In the genomic region with DNA sequence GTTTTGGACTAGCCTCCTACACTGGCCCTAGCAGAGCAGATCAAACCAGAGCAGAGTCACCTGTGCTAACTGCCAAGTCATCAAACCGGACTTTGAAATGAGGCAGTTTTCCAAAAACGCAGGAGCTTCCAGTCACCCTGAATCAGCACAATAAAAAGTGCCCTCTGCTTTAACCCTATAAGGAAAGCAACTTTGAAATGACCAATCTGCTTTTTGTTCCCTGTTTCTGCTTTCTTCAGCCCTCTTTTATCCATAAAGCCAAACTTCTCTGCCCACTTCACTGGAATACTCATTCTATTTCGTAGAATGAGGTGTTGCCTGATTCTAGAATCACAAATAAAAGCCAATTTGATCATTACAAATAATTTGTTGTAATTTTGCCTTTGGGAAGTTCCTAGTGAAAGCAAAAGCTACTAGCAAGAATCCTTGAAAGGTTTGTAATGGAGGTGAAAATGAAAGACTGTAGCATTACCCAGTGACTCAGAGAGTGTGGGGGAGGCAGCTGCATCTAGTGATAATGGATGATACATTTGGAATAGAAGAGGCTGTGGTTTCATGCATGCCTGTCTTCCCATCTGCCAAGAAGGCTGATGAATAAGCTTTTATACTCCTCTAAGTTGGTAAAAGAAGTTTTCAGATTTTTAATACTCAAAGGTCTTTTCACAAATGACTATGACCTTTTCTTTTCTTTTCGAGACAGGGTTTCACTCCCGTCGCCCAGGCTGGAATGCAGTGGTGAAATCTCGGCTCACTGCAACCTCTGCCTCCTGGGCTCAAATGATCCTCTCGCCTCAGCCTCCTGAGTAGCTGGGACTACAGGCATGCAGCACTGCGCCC, we compare ENCODE assay signal across 1 cellular context.
TF ChIP-seq lines count a peak whose summit lies in the region.

No MANE protein-coding gene starts in this region.

TF ChIP-seq in K562, 482 proteins besides CTCF, POLR2A, EP300 and RAD21 (continued from another document and continues in another):
- TF ChIP-seq NFE2 (IDR thresholded peaks at IDR 0.05; ENCODE audit: low read depth) (peak; percentile 95), FOXJ2 (tag; IDR thresholded peaks at IDR 0.05) (peak; percentile 79), ARNT (IDR thresholded peaks at IDR 0.05) (peak in 1 of 2 experiments; percentile 43; a peak in 1 of 4 replicates), BRD9 (IDR thresholded peaks at IDR 0.05; ENCODE audit: low read depth, partially characterized antibody) (peak; percentile 73), TAF7 (tag; IDR thresholded peaks at IDR 0.05) (no peak), EGR1 (conservative IDR thresholded peaks at IDR 0.05) (peak; percentile 91), HNRNPH1 (optimal IDR thresholded peaks at IDR 0.05; ENCODE audit: low read depth, low read length) (no peak), ELF1 (tag; IDR thresholded peaks at IDR 0.05) (0 out of 2 replicates have a peak, but pooled peaks have one; percentile 20), NCOA4 (IDR thresholded peaks at IDR 0.05; ENCODE audit: partially characterized antibody) (no peak), MTA3 (IDR thresholded peaks at IDR 0.05; ENCODE audit: borderline replicate concordance) (no peak; the same call in 1 of the 2 replicates), MECOM (CRISPR knock-in tag; IDR thresholded peaks at IDR 0.05) (peak; percentile 90), HLTF (IDR thresholded peaks at IDR 0.05) (no peak), ZFP36 (IDR thresholded peaks at IDR 0.05; ENCODE audit: low read depth, low read length, partially characterized antibody) (no peak), SIX5 (IDR thresholded peaks at IDR 0.05; ENCODE audit: borderline replicate concordance in 1 of 2, insufficient read depth in 1 of 2, low read depth in 1 of 2, low read length in 2 of 2) (no peak), U2AF2 (optimal IDR thresholded peaks at IDR 0.05; ENCODE audit: low read depth, low read length) (no peak), KAT7 (CRISPR knock-in tag; IDR thresholded peaks at IDR 0.05; ENCODE audit: borderline replicate concordance) (no peak), MAZ (CRISPR knock-in tag; conservative IDR thresholded peaks at IDR 0.05 in 1 of 2, IDR thresholded peaks at IDR 0.05 in 1 of 2) (no peak), ZNF143 (CRISPR knock-in tag; IDR thresholded peaks at IDR 0.05) (no peak), ZNF707 (CRISPR knock-in tag; conservative IDR thresholded peaks at IDR 0.05) (no peak), WHSC1 (IDR thresholded peaks at IDR 0.05; ENCODE audit: low read length) (no peak), JUND (IDR thresholded peaks at IDR 0.05; ENCODE audit: borderline replicate concordance, low read depth, low read length) (peak; percentile 96), JUND (tag; IDR thresholded peaks at IDR 0.05; ENCODE audit: borderline replicate concordance, low read depth, low read length) (peak; percentile 94), CREBBP (IDR thresholded peaks at IDR 0.05; ENCODE audit: low read depth, low read length) (no peak), LCOR (CRISPR knock-in tag; IDR thresholded peaks at IDR 0.05) (peak; percentile 73), SRSF7 (optimal IDR thresholded peaks at IDR 0.05; ENCODE audit: low read depth, low read length) (no peak), ZSCAN32 (CRISPR knock-in tag; IDR thresholded peaks at IDR 0.05) (peak; percentile 34; the same call in 1 of the 2 replicates), HNRNPK (IDR thresholded peaks at IDR 0.05; ENCODE audit: low read depth, low read length, poor library complexity, severe bottlenecking) (no peak), BHLHE40 (IDR thresholded peaks at IDR 0.05; ENCODE audit: low read length) (peak; percentile 13; the same call in 1 of the 2 replicates), NFXL1 (CRISPR knock-in tag; IDR thresholded peaks at IDR 0.05) (no peak), HNRNPUL1 (IDR thresholded peaks at IDR 0.05; ENCODE audit: low read length) (no peak), MAFG (tag; conservative IDR thresholded peaks at IDR 0.05) (peak; percentile 99), ZBTB8A (IDR thresholded peaks at IDR 0.05; ENCODE audit: partially characterized antibody) (no peak), NCOR1 (IDR thresholded peaks at IDR 0.05) (peak; percentile 70), MCM7 (IDR thresholded peaks at IDR 0.05) (no peak), CBFA2T2 (conservative IDR thresholded peaks at IDR 0.05) (peak; percentile 77), ZZZ3 (IDR thresholded peaks at IDR 0.05) (no peak), ZNF354B (CRISPR knock-in tag; IDR thresholded peaks at IDR 0.05) (no peak), TEAD4 (IDR thresholded peaks at IDR 0.05; ENCODE audit: low read length) (peak; percentile 88), TEAD4 (CRISPR knock-in tag; IDR thresholded peaks at IDR 0.05; ENCODE audit: borderline replicate concordance) (no peak), ZC3H4 (CRISPR knock-in tag; IDR thresholded peaks at IDR 0.05; ENCODE audit: borderline replicate concordance) (no peak), NCOA2 (IDR thresholded peaks at IDR 0.05; ENCODE audit: partially characterized antibody in 2 of 2) (no peak), SIRT6 (IDR thresholded peaks at IDR 0.05; ENCODE audit: low read depth, low read length) (no peak), ZBTB7A (IDR thresholded peaks at IDR 0.05; ENCODE audit: borderline replicate concordance, control insufficient read depth, low read depth, low read length) (no peak)
- TF ChIP-seq, protein P1, sequence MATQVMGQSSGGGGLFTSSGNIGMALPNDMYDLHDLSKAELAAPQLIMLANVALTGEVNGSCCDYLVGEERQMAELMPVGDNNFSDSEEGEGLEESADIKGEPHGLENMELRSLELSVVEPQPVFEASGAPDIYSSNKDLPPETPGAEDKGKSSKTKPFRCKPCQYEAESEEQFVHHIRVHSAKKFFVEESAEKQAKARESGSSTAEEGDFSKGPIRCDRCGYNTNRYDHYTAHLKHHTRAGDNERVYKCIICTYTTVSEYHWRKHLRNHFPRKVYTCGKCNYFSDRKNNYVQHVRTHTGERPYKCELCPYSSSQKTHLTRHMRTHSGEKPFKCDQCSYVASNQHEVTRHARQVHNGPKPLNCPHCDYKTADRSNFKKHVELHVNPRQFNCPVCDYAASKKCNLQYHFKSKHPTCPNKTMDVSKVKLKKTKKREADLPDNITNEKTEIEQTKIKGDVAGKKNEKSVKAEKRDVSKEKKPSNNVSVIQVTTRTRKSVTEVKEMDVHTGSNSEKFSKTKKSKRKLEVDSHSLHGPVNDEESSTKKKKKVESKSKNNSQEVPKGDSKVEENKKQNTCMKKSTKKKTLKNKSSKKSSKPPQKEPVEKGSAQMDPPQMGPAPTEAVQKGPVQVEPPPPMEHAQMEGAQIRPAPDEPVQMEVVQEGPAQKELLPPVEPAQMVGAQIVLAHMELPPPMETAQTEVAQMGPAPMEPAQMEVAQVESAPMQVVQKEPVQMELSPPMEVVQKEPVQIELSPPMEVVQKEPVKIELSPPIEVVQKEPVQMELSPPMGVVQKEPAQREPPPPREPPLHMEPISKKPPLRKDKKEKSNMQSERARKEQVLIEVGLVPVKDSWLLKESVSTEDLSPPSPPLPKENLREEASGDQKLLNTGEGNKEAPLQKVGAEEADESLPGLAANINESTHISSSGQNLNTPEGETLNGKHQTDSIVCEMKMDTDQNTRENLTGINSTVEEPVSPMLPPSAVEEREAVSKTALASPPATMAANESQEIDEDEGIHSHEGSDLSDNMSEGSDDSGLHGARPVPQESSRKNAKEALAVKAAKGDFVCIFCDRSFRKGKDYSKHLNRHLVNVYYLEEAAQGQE (CRISPR knock-in tag; IDR thresholded peaks at IDR 0.05; ENCODE audit: low read depth) = no peak
- TF ChIP-seq, protein P2, sequence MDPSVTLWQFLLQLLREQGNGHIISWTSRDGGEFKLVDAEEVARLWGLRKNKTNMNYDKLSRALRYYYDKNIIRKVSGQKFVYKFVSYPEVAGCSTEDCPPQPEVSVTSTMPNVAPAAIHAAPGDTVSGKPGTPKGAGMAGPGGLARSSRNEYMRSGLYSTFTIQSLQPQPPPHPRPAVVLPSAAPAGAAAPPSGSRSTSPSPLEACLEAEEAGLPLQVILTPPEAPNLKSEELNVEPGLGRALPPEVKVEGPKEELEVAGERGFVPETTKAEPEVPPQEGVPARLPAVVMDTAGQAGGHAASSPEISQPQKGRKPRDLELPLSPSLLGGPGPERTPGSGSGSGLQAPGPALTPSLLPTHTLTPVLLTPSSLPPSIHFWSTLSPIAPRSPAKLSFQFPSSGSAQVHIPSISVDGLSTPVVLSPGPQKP (CRISPR knock-in tag; IDR thresholded peaks at IDR 0.05) = no peak
- TF ChIP-seq, protein P3, sequence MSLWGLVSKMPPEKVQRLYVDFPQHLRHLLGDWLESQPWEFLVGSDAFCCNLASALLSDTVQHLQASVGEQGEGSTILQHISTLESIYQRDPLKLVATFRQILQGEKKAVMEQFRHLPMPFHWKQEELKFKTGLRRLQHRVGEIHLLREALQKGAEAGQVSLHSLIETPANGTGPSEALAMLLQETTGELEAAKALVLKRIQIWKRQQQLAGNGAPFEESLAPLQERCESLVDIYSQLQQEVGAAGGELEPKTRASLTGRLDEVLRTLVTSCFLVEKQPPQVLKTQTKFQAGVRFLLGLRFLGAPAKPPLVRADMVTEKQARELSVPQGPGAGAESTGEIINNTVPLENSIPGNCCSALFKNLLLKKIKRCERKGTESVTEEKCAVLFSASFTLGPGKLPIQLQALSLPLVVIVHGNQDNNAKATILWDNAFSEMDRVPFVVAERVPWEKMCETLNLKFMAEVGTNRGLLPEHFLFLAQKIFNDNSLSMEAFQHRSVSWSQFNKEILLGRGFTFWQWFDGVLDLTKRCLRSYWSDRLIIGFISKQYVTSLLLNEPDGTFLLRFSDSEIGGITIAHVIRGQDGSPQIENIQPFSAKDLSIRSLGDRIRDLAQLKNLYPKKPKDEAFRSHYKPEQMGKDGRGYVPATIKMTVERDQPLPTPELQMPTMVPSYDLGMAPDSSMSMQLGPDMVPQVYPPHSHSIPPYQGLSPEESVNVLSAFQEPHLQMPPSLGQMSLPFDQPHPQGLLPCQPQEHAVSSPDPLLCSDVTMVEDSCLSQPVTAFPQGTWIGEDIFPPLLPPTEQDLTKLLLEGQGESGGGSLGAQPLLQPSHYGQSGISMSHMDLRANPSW (CRISPR knock-in tag; IDR thresholded peaks at IDR 0.05) = no peak
- TF ChIP-seq, protein P4, sequence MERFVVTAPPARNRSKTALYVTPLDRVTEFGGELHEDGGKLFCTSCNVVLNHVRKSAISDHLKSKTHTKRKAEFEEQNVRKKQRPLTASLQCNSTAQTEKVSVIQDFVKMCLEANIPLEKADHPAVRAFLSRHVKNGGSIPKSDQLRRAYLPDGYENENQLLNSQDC (CRISPR knock-in tag; IDR thresholded peaks at IDR 0.05) = no peak
- TF ChIP-seq, protein P5, sequence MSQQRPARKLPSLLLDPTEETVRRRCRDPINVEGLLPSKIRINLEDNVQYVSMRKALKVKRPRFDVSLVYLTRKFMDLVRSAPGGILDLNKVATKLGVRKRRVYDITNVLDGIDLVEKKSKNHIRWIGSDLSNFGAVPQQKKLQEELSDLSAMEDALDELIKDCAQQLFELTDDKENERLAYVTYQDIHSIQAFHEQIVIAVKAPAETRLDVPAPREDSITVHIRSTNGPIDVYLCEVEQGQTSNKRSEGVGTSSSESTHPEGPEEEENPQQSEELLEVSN (IDR thresholded peaks at IDR 0.05; ENCODE audit: borderline replicate concordance in 1 of 2, extremely low read depth in 1 of 2, insufficient read depth in 1 of 2, insufficient read length in 1 of 2, low read depth in 1 of 2, low read length in 1 of 2, poor library complexity in 1 of 2, severe bottlenecking in 1 of 2) = no peak
